ENCODE assay signal across 26 cellular contexts in the genomic region with DNA sequence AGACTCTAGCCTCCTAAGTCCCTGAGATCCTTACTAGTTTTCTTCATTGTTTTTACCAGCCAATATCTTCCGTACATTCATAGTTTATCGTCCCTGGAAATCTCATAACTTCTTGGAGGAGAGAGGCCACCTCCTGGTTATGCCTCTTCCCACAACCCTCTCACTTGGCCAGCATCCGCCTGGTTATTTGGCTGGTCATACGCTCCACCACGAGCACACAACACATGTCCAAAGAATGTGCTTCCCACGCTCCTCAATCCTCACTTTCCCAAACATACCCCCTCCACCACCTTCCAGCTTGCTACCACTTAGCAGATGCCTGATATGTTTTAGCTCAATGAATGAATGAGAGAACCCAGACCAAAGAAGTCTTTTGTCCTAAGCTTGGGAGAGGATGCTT.
DNase-seq lines count a peak whose midpoint lies in the region; TF ChIP-seq lines count a peak whose summit lies in the region.
"Had no signal": no experiment of that assay in that cellular context is flagged by ENCODE, and none has a peak within 500 bp of the region (broad histone marks: within the 10 kb centered on the region; RNA-seq: fewer than 3 reads in every experiment).

No MANE protein-coding gene starts in this region.

- H3K4me1 ChIP-seq in neuronal stem cell (ENCODE audit: control insufficient read depth in 2 of 2, insufficient read depth in 1 of 2, low read depth in 1 of 2, low read length in 2 of 2): peaks cover 6 to 12% of the 10 kb centered on the region in 2 donors
- H3K4me1 ChIP-seq: A549, Peyer's patch, SJSA1, stomach, transverse colon had no signal

- H2AFZ ChIP-seq in neuronal stem cell (ENCODE audit: low read length): no peak overlapping the region

- peak; percentile 10 for TF ChIP-seq CTCF in AG09309 (IDR thresholded peaks at IDR 0.05; ENCODE audit: control insufficient read depth, insufficient read depth, low read depth, low read length, missing control alignments)
- TF ChIP-seq CTCF in astrocyte of the cerebellum (IDR thresholded peaks at IDR 0.05; ENCODE audit: low read depth, low read length, missing control alignments): no peak
- no peak for TF ChIP-seq CTCF in dorsolateral prefrontal cortex (IDR thresholded peaks at IDR 0.05 in 54 of 56, conservative IDR thresholded peaks at IDR 0.05 in 2 of 56; ENCODE audit: low read depth in 1 of 56, partially characterized antibody in 56 of 56)

- H3K23ac ChIP-seq in neuronal stem cell (ENCODE audit: low read depth, low read length, poor library complexity): no peak overlapping the region

- H3K18ac ChIP-seq in neuronal stem cell (ENCODE audit: low read length): no peak overlapping the region

- H3K27me3 ChIP-seq in neuronal stem cell (ENCODE audit: control insufficient read depth in 3 of 3, insufficient read depth in 3 of 3, low read depth in 1 of 3, low read length in 3 of 3) (peaks cover 0 to 37% (median 0%) of the 10 kb centered on the region in 3 experiments), dorsolateral prefrontal cortex (peaks cover 0 to 5% (median 0%) of the 10 kb centered on the region in 45 donors)
- H3K27me3 ChIP-seq: ovary, Peyer's patch had no signal

- no peak overlapping the region for H4K91ac ChIP-seq in neuronal stem cell (ENCODE audit: low read depth, low read length, poor library complexity)

- H3K4ac ChIP-seq in neuronal stem cell (ENCODE audit: low read length): no peak overlapping the region

- H3K79me1 ChIP-seq in neuronal stem cell (ENCODE audit: low read depth, low read length): no peaks in the 10 kb centered on the region

- intact Hi-C loops in dorsolateral prefrontal cortex (cut with DNase I): no loop called here

- in situ Hi-C loops in astrocyte of the cerebellum (cut with HindIII; ENCODE audit: low sequenced_read_pairs): no loop called here

- no peak overlapping the region for H2BK120ac ChIP-seq in neuronal stem cell (ENCODE audit: low read depth, low read length)

- WGBS in neuronal stem cell (ENCODE audit: extremely low coverage in 2 of 2, insufficient read length in 2 of 2, insufficient replicate concordance in 1 of 2), 2 donors: no CpG with 5 or more reads among the region's 6 CpGs

- peak; percentile 45 for DNase-seq in AG09309 (ENCODE audit: low read depth)
- peak; percentile 40 for DNase-seq in HCEC 1CT
- DNase-seq in astrocyte of the cerebellum (ENCODE audit: low read depth): peak; percentile 6
- peak; percentile 78 for DNase-seq in myocyte (ENCODE audit: low read depth)
- DNase-seq in neuronal stem cell (ENCODE audit: low spot score): no peak
- no peak for DNase-seq in NCI-H1436 (lab: John Stamatoyannopoulos, UW)
- DNase-seq in activated CD8-positive, alpha-beta memory T cell treated with anti-CD3 and anti-CD28 coated beads, Interleukin-2, amount 50 U/mL, for 48 hours: no peak
- DNase-seq in dorsolateral prefrontal cortex: no peak
- DNase-seq: activated CD4-positive, alpha-beta T cell treated with anti-CD3 and anti-CD28 coated beads for 48 hours; activated CD8-positive, alpha-beta memory T cell treated with anti-CD3 and anti-CD28 coated beads, Interleukin-2, amount 10 ng/mL, durations not matched to agents 7 days and 5 days; activated naive CD4-positive, alpha-beta T cell treated with anti-CD3 and anti-CD28 coated beads, Interleukin-2, amount 50 U/mL, for 16 hours; aorta; DMS 273 treated with DMSO at 0.1 percent for 48 hours; effector memory CD4-positive, alpha-beta T cell; GF-D8; naive thymus-derived CD4-positive, alpha-beta T cell; NCI-H1105 treated with DMSO at 0.1 percent for 48 hours; NCI-H2107; ovary; right cardiac atrium; stomach; transverse colon had no signal

- no peaks in the 10 kb centered on the region for H3K9me3 ChIP-seq in neuronal stem cell (replicated peaks in 1 of 2; ENCODE audit: control insufficient read depth in 2 of 2, insufficient read depth in 1 of 2, low read depth in 1 of 2, low read length in 2 of 2)
- H3K9me3 ChIP-seq: A549, Peyer's patch, SJSA1, transverse colon had no signal

- no peak overlapping the region for H4K8ac ChIP-seq in neuronal stem cell (ENCODE audit: low read depth, low read length)

- H3K4me2 ChIP-seq in neuronal stem cell (ENCODE audit: insufficient read depth, low read length, poor library complexity, severe bottlenecking): no peak overlapping the region
- H3K4me2 ChIP-seq: A549 had no signal

- no peak overlapping the region for H2BK15ac ChIP-seq in neuronal stem cell (ENCODE audit: low read length)

- H3K9ac ChIP-seq in neuronal stem cell (ENCODE audit: low read depth, low read length, poor library complexity): no peak overlapping the region

- H3K27ac ChIP-seq in neuronal stem cell (replicated peaks; ENCODE audit: low read length) (no peak overlapping the region), dorsolateral prefrontal cortex (no peak overlapping the region)
- H3K27ac ChIP-seq: A549, ovary, Peyer's patch, SJSA1, stomach, transverse colon had no signal

- H2BK12ac ChIP-seq in neuronal stem cell (ENCODE audit: low read length): no peak overlapping the region

- no peak overlapping the region for H2AK5ac ChIP-seq in neuronal stem cell (ENCODE audit: low read depth, low read length)

- H3K4me3 ChIP-seq in AG09309 (ENCODE audit: control insufficient read depth, low read depth, low read length) (no peak overlapping the region), astrocyte of the cerebellum (ENCODE audit: low read depth, low read length) (no peak overlapping the region), neuronal stem cell (ENCODE audit: low read length in 2 of 2) (no peak overlapping the region), dorsolateral prefrontal cortex (no peak overlapping the region)
- H3K4me3 ChIP-seq: A549, GM12878, ovary, Peyer's patch, SJSA1, stomach, transverse colon had no signal

- H3K36me3 ChIP-seq in neuronal stem cell (replicated peaks in 1 of 2; ENCODE audit: control insufficient read depth in 2 of 2, insufficient read depth in 2 of 2, low read length in 2 of 2): no peaks in the 10 kb centered on the region
- H3K36me3 ChIP-seq: ovary, Peyer's patch, SJSA1, stomach, transverse colon had no signal

- H2BK5ac ChIP-seq in neuronal stem cell (ENCODE audit: low read length): no peak overlapping the region

- no peak overlapping the region for H3K14ac ChIP-seq in neuronal stem cell (ENCODE audit: low read length)

Comparison
In these comparisons a context has a peak if more than half of its experiments do, and no peak if none do; other contexts are left out.
1. DNase-seq: peak in AG09309 (single experiment), HCEC 1CT (single experiment), astrocyte of the cerebellum (single experiment) and myocyte (single experiment); none in neuronal stem cell (single experiment), NCI-H1436 (single experiment), activated CD8-positive, alpha-beta memory T cell treated with anti-CD3 and anti-CD28 coated beads, Interleukin-2, amount 50 U/mL, for 48 hours (single experiment) and dorsolateral prefrontal cortex (0 of 10).